ENCODE assay signal across 23 cellular contexts in the genomic region with DNA sequence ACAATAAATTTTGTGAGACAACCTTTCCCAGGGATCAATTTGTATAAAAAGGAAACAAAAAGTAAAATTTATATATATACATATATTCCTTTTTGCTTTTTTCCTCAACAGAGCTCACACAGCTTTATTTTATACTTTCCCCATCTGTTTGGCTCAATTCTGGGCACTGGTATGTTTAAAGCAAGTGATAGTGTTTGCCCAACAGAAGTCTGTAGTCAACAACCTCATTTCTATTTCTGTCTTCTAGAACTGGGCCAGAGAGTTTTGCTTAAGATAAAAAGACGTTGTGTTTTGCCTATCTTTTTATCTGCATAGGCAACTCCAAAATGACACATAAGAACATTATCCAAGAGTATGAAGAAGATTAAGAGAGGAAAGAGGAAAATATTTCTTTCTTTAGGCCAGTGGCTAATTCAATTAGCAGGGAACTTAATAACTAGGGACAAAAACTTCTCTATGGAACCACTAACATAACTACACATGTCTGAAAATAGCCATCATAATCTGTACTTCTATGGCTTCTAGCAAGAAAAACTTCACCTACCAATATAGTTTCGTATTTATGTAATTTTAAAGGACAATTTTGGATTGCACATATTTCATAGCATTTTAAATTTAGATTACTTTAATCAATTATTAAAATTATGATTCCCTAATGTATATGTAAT.
DNase-seq lines count a peak whose midpoint lies in the region; ATAC-seq, FAIRE-seq and TF ChIP-seq lines count a peak whose summit lies in the region.
"Had no signal": no experiment of that assay in that cellular context is flagged by ENCODE, and none has a peak within 500 bp of the region (broad histone marks: within the 10 kb centered on the region; RNA-seq: fewer than 3 reads in every experiment).

No MANE protein-coding gene starts in this region.

- H3K27ac ChIP-seq in gastrocnemius medialis (peak overlapping the region; percentile 74 to 82 (median 78)), GM23248 (no peak overlapping the region)
- H3K27ac ChIP-seq: 22Rv1; A549; BLaER1 treated with 17β-estradiol and CSF1 and Interleukin-3, amounts not matched to agents 10 nM and 100 nM had no signal

- H4K20me1 ChIP-seq in GM23248 (ENCODE audit: insufficient read depth) = no peaks in the 10 kb centered on the region
- H4K20me1 ChIP-seq: BLaER1 treated with 17β-estradiol and CSF1 and Interleukin-3, amounts not matched to agents 10 nM and 100 nM had no signal

- intact Hi-C loops in gastrocnemius medialis (cut with DNase I; ENCODE audit: low total_unique reads) = loop anchor here (2.0 kb wide), 1 partner anchor 31 kb away; no protein-coding TSS in a partner anchor

- TF ChIP-seq CTCF in gastrocnemius medialis (IDR thresholded peaks at IDR 0.05 in 4 of 5, conservative IDR thresholded peaks at IDR 0.05 in 1 of 5) = no peak

- no peaks in the 10 kb centered on the region for H3K36me3 ChIP-seq in gastrocnemius medialis
- H3K36me3 ChIP-seq in GM23248 (ENCODE audit: low read depth) = no peaks in the 10 kb centered on the region
- H3K36me3 ChIP-seq: BE2C; BLaER1 treated with 17β-estradiol and CSF1 and Interleukin-3, amounts not matched to agents 10 nM and 100 nM had no signal

- H3K4me2 ChIP-seq in GM23248 (ENCODE audit: unreplicated experiment) = no peak overlapping the region
- H3K4me2 ChIP-seq: A549; BLaER1 treated with 17β-estradiol and CSF1 and Interleukin-3, amounts not matched to agents 10 nM and 100 nM had no signal

- DNase-seq in inferior parietal cortex (ENCODE audit: extremely low spot score) = peak; percentile 16
- no peak for DNase-seq in gastrocnemius medialis
- DNase-seq in C1 segment of cervical spinal cord (lab: John Stamatoyannopoulos, UW) = no peak
- DNase-seq in GM23248 = no peak
- DNase-seq: ACHN; AML-193; BE2C; Calu3; CD4-positive, alpha-beta memory T cell; COR-L47; DMS53; DMS79 treated with DMSO at 0.1 percent for 48 hours; GF-D8; GOT3; H7; HCEC 1CT had no signal

- H3K9me2 ChIP-seq in GM23248 (ENCODE audit: insufficient read depth) = peaks cover 3% of the 10 kb centered on the region; the same call in 1 of the 2 replicates

- H3K9me3 ChIP-seq in gastrocnemius medialis (no peaks in the 10 kb centered on the region), GM23248 (ENCODE audit: low read depth) (no peaks in the 10 kb centered on the region)
- H3K9me3 ChIP-seq: A549; BE2C; BLaER1 treated with 17β-estradiol and CSF1 and Interleukin-3, amounts not matched to agents 10 nM and 100 nM had no signal

- in situ Hi-C loops in gastrocnemius medialis (cut with MboI; ENCODE audit: low sequenced_read_pairs in 4 of 4) = no loop called here
- in situ Hi-C loops in GM23248 (cut with MboI) = no loop called here

- ATAC-seq in gastrocnemius medialis (peak; percentile 96 to 99), HG02763 (IDR thresholded peaks at IDR 0.05; ENCODE audit: unreplicated experiment) (no peak)
- ATAC-seq: A549 had no signal

- H3K27me3 ChIP-seq in gastrocnemius medialis (no peaks in the 10 kb centered on the region), GM23248 (replicated peaks; ENCODE audit: insufficient read depth) (no peaks in the 10 kb centered on the region)
- H3K27me3 ChIP-seq: BE2C; BLaER1 treated with 17β-estradiol and CSF1 and Interleukin-3, amounts not matched to agents 10 nM and 100 nM had no signal

- H3K79me2 ChIP-seq in GM23248 (ENCODE audit: insufficient read depth) = no peaks in the 10 kb centered on the region

- no peaks in the 10 kb centered on the region for H3F3A ChIP-seq in GM23248 (ENCODE audit: insufficient read depth)

- peak; percentile 71 for FAIRE-seq in A204.1 (lab: Jason Lieb, UNC)
- FAIRE-seq: A549, GM12891, GM18507 had no signal

- TF ChIP-seq POLR2A in gastrocnemius medialis (IDR thresholded peaks at IDR 0.05) = no peak

- WGBS in GM23248 (ENCODE audit: low coverage in 1 of 2, low lambda C conversion rate in 2 of 2, missing lambda C conversion rate in 2 of 2), 2 experiments = 16 to 24% methylated on average over 2 of the region's 2 CpGs

- no peak overlapping the region for H3K9ac ChIP-seq in GM23248
- H3K9ac ChIP-seq: BLaER1 treated with 17β-estradiol and CSF1 and Interleukin-3, amounts not matched to agents 10 nM and 100 nM had no signal

- H3K4me3 ChIP-seq in gastrocnemius medialis (peak overlapping the region in 2 of 4 donors; percentile 4 to 27), GM23248 (no peak overlapping the region)
- H3K4me3 ChIP-seq: A549; BLaER1 treated with 17β-estradiol and CSF1 and Interleukin-3, amounts not matched to agents 10 nM and 100 nM had no signal

- H3K4me1 ChIP-seq in gastrocnemius medialis = peaks cover 0 to 10% of the 10 kb centered on the region in 2 donors
- no peaks in the 10 kb centered on the region for H3K4me1 ChIP-seq in GM23248 (ENCODE audit: insufficient read depth)
- H3K4me1 ChIP-seq: A549, BE2C had no signal

- no peak overlapping the region for H2AFZ ChIP-seq in GM23248
